In the genomic region with DNA sequence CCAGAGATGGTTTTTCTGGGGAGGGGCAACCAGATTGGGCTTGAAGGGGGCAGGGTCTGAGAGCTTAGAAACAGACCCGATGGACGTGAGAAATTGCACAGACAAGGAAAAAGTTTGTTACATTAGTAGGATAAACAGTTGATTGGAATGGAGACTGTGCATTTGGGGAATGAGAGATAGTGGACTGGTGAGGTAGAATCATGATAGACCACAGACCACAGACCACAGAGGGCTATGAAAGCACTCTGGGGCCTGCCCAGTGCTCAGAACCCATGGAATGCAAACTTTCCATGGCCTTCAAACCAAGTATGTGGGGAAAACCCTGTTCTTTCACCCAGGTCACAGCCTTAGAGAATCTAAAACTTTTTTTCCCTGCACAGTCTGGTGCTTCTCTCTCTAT, we compare ENCODE assay signal across 14 cellular contexts.
DNase-seq lines count a peak whose midpoint lies in the region; ATAC-seq and TF ChIP-seq lines count a peak whose summit lies in the region.
"Had no signal": no experiment of that assay in that cellular context is flagged by ENCODE, and none has a peak within 500 bp of the region (broad histone marks: within the 10 kb centered on the region; RNA-seq: fewer than 3 reads in every experiment).

No MANE protein-coding gene starts in this region.

- no peaks in the 10 kb centered on the region for H3K27me3 Mint-ChIP-seq in stimulated activated memory B cell treated with anti-CD40 and anti-IgM and Interleukin-4, amounts not matched to agents 10 μg/mL and 1 μg/mL and 100 μg/mL, for 72 hours
- no peaks in the 10 kb centered on the region for H3K27me3 Mint-ChIP-seq in activated naive CD4-positive, alpha-beta T cell treated with anti-CD3 and anti-CD28 coated beads for 36 hours (ENCODE audit: low read depth)
- H3K27me3 Mint-ChIP-seq: activated naive CD8-positive, alpha-beta T cell treated with anti-CD3 and anti-CD28 coated beads, Interleukin-2, amount 10 ng/mL, durations not matched to agents 7 days and 5 days had no signal

- H3K36me3 Mint-ChIP-seq in stimulated activated memory B cell treated with anti-CD40 and anti-IgM and Interleukin-4, amounts not matched to agents 10 μg/mL and 1 μg/mL and 100 μg/mL, for 72 hours = no peaks in the 10 kb centered on the region
- no peaks in the 10 kb centered on the region for H3K36me3 Mint-ChIP-seq in activated naive CD4-positive, alpha-beta T cell treated with anti-CD3 and anti-CD28 coated beads for 36 hours (ENCODE audit: low read depth)
- H3K36me3 Mint-ChIP-seq: activated naive CD8-positive, alpha-beta T cell treated with anti-CD3 and anti-CD28 coated beads, Interleukin-2, amount 10 ng/mL, durations not matched to agents 7 days and 5 days had no signal

- H3K27ac Mint-ChIP-seq in stimulated activated memory B cell treated with anti-CD40 and anti-IgM and Interleukin-4, amounts not matched to agents 10 μg/mL and 1 μg/mL and 100 μg/mL, for 72 hours = peak overlapping the region; percentile 20
- no peak overlapping the region for H3K27ac Mint-ChIP-seq in activated naive CD4-positive, alpha-beta T cell treated with anti-CD3 and anti-CD28 coated beads for 36 hours
- H3K27ac Mint-ChIP-seq: activated naive CD8-positive, alpha-beta T cell treated with anti-CD3 and anti-CD28 coated beads, Interleukin-2, amount 10 ng/mL, durations not matched to agents 7 days and 5 days had no signal

- no peak for TF ChIP-seq POLR2A in NB4 (IDR thresholded peaks at IDR 0.05; ENCODE audit: extremely low read depth, insufficient read length)

- TF ChIP-seq CTCF in NB4 (IDR thresholded peaks at IDR 0.05; ENCODE audit: low read depth, low read length) (no peak), fibroblast of mammary gland (conservative IDR thresholded peaks at IDR 0.05; ENCODE audit: control insufficient read depth, insufficient read depth, low read depth, low read length) (no peak)

- peak; percentile 28 for DNase-seq in NB4 (ENCODE audit: low read depth)
- peak; percentile 75 for DNase-seq in fibroblast of mammary gland (ENCODE audit: low read depth)
- no peak for DNase-seq in activated naive CD4-positive, alpha-beta T cell treated with anti-CD3 and anti-CD28 coated beads for 36 hours
- no peak for DNase-seq in DMS53 treated with DMSO at 0.1 percent for 48 hours (lab: John Stamatoyannopoulos, UW; ENCODE audit: unreplicated experiment)
- DNase-seq in DMS153 (lab: John Stamatoyannopoulos, UW) = no peak
- DNase-seq: activated CD4-positive, alpha-beta T cell treated with anti-CD3 and anti-CD28 coated beads for 48 hours; activated naive CD8-positive, alpha-beta T cell treated with anti-CD3 and anti-CD28 coated beads, Interleukin-2, amount 10 ng/mL, durations not matched to agents 7 days and 5 days; mesendoderm; NCI-H187 treated with DMSO at 0.1 percent for 48 hours; spleen; stimulated activated naive CD4-positive, alpha-beta T cell had no signal

- H3K4me3 ChIP-seq in NB4 (ENCODE audit: low read depth, low read length) = no peak overlapping the region
- no peak overlapping the region for H3K4me3 ChIP-seq in fibroblast of mammary gland (ENCODE audit: control insufficient read depth, low read depth, low read length)
- H3K4me3 ChIP-seq: spleen had no signal

- peak; percentile 88 for ATAC-seq in GM18868 (IDR thresholded peaks at IDR 0.05; ENCODE audit: unreplicated experiment)
- ATAC-seq in stimulated activated memory B cell treated with anti-CD40 and anti-IgM and Interleukin-4, amounts not matched to agents 10 μg/mL and 1 μg/mL and 100 μg/mL, for 72 hours = peak; percentile 82
- ATAC-seq: HepG2 had no signal

- no peak overlapping the region for H3K4me3 Mint-ChIP-seq in stimulated activated memory B cell treated with anti-CD40 and anti-IgM and Interleukin-4, amounts not matched to agents 10 μg/mL and 1 μg/mL and 100 μg/mL, for 72 hours
- no peak overlapping the region for H3K4me3 Mint-ChIP-seq in activated naive CD4-positive, alpha-beta T cell treated with anti-CD3 and anti-CD28 coated beads for 36 hours
- H3K4me3 Mint-ChIP-seq: activated naive CD8-positive, alpha-beta T cell treated with anti-CD3 and anti-CD28 coated beads, Interleukin-2, amount 10 ng/mL, durations not matched to agents 7 days and 5 days had no signal

- H3K9me3 Mint-ChIP-seq in stimulated activated memory B cell treated with anti-CD40 and anti-IgM and Interleukin-4, amounts not matched to agents 10 μg/mL and 1 μg/mL and 100 μg/mL, for 72 hours = no peaks in the 10 kb centered on the region
- peaks cover 4% of the 10 kb centered on the region for H3K9me3 Mint-ChIP-seq in activated naive CD4-positive, alpha-beta T cell treated with anti-CD3 and anti-CD28 coated beads for 36 hours

- intact Hi-C loops in activated naive CD4-positive, alpha-beta T cell treated with anti-CD3 and anti-CD28 coated beads for 36 hours (cut with micrococcal nuclease) = no loop called here

- peaks cover 32% of the 10 kb centered on the region for H3K4me1 Mint-ChIP-seq in stimulated activated memory B cell treated with anti-CD40 and anti-IgM and Interleukin-4, amounts not matched to agents 10 μg/mL and 1 μg/mL and 100 μg/mL, for 72 hours
- H3K4me1 Mint-ChIP-seq in activated naive CD4-positive, alpha-beta T cell treated with anti-CD3 and anti-CD28 coated beads for 36 hours (ENCODE audit: low read depth) = no peaks in the 10 kb centered on the region

- CTCF ChIA-PET in activated naive CD4-positive, alpha-beta T cell treated with anti-CD3 and anti-CD28 coated beads for 36 hours (lab: Charles Lee) = interaction anchor here (0.6 to 1.2 kb wide), 4 partner anchors 29 to 573 kb away, joined by 3 to 4 read pairs (median 3); no protein-coding TSS in a partner anchor

Comparison
In these comparisons a context has a peak if more than half of its experiments do, and no peak if none do; other contexts are left out.
1. DNase-seq: peak in NB4 (single experiment) and fibroblast of mammary gland (single experiment); none in activated naive CD4-positive, alpha-beta T cell treated with anti-CD3 and anti-CD28 coated beads for 36 hours (single experiment), DMS53 treated with DMSO at 0.1 percent for 48 hours (single experiment) and DMS153 (single experiment).